Comparison of ENCODE assay signal across 11 cellular contexts in genomic region chr19:35856001-35856400, GRCh38. TPM values are rescaled to one million over a fixed set of nuclear protein-coding genes. Genes with fewer than 3 reads are reported as not detected.
A peak's percentile ranks its signal among the peaks of the same experiment; 100 is the strongest.
DNase-seq lines count a peak whose midpoint lies in the region; FAIRE-seq and TF ChIP-seq lines count a peak whose summit lies in the region.
"Had no signal": no experiment of that assay in that cellular context is flagged by ENCODE, and none has a peak within 500 bp of the region (broad histone marks: within the 10 kb centered on the region; RNA-seq: fewer than 3 reads in every experiment).

No MANE protein-coding gene starts in this region.

- TF ChIP-seq CTCF in dorsolateral prefrontal cortex (IDR thresholded peaks at IDR 0.05 in 54 of 56, conservative IDR thresholded peaks at IDR 0.05 in 2 of 56; ENCODE audit: low read depth in 1 of 56, partially characterized antibody in 56 of 56): no peak
- no peak for TF ChIP-seq CTCF in neural crest cell (conservative IDR thresholded peaks at IDR 0.05)
- no peak for TF ChIP-seq CTCF in kidney (IDR thresholded peaks at IDR 0.05; ENCODE audit: borderline replicate concordance, extremely low read depth, insufficient read depth)
- TF ChIP-seq CTCF in transverse colon (IDR thresholded peaks at IDR 0.05): no peak

- H3K4me1 ChIP-seq in kidney (ENCODE audit: control insufficient read depth in 1 of 2, insufficient read depth in 1 of 2, low read depth in 1 of 2, low read length in 2 of 2) (peaks cover 0 to 2% of the 10 kb centered on the region in 2 donors), transverse colon (peaks cover 0 to 18% (median 10%) of the 10 kb centered on the region in 4 donors)

- H3K27ac ChIP-seq in dorsolateral prefrontal cortex: peak overlapping the region in 1 of 59 donors; percentile 57
- no peak overlapping the region for H3K27ac ChIP-seq in kidney (ENCODE audit: low read depth in 2 of 2, low read length in 2 of 2)
- no peak overlapping the region for H3K27ac ChIP-seq in transverse colon
- H3K27ac ChIP-seq: sigmoid colon had no signal

- peaks cover 0 to 51% (median 15%) of the 10 kb centered on the region in 45 donors for H3K27me3 ChIP-seq in dorsolateral prefrontal cortex
- H3K27me3 ChIP-seq in transverse colon: peaks cover 91% of the 10 kb centered on the region

- no peaks in the 10 kb centered on the region for H3K36me3 Mint-ChIP-seq in neural crest cell (ENCODE audit: low read depth)

- H3K9me3 ChIP-seq in kidney (ENCODE audit: control insufficient read depth in 1 of 2, low read length in 2 of 2): no peaks in the 10 kb centered on the region
- H3K9me3 ChIP-seq in transverse colon: no peaks in the 10 kb centered on the region
- H3K9me3 ChIP-seq: sigmoid colon had no signal

- intact Hi-C loops in dorsolateral prefrontal cortex (cut with DNase I): no loop called here
- intact Hi-C loops in kidney (cut with DNase I): no loop called here
- intact Hi-C loops in transverse colon (cut with DNase I; ENCODE audit: low total_unique reads): no loop called here

- no peaks in the 10 kb centered on the region for H3K9me3 Mint-ChIP-seq in neural crest cell

- TF ChIP-seq POLR2A in transverse colon (IDR thresholded peaks at IDR 0.05): no peak

- peak; percentile 9 to 16 (median 13) for DNase-seq in NCI-H1417 (lab: John Stamatoyannopoulos, UW)
- no peak for DNase-seq in NCI-H1417 treated with DMSO at 0.1 percent for 48 hours (lab: John Stamatoyannopoulos, UW)
- DNase-seq in NCI-H1694 treated with DMSO at 0.1 percent for 48 hours (lab: John Stamatoyannopoulos, UW): peak; percentile 24
- DNase-seq in dorsolateral prefrontal cortex: no peak
- peak; percentile 49 for DNase-seq in neural crest cell (ENCODE audit: low read depth, low spot score)
- no peak for DNase-seq in kidney
- DNase-seq in GM19239 (ENCODE audit: insufficient read length, low spot score): no peak
- DNase-seq in transverse colon: no peak
- DNase-seq: sigmoid colon had no signal

- FAIRE-seq in kidney (lab: Jason Lieb, UNC) (no peak), GM19239 (lab: Jason Lieb, UNC) (no peak)

- H3K4me3 Mint-ChIP-seq in neural crest cell: peak overlapping the region; percentile 82

- H3K36me3 ChIP-seq in kidney (ENCODE audit: control insufficient read depth in 1 of 2, insufficient read depth in 2 of 2, low read length in 2 of 2): no peaks in the 10 kb centered on the region
- no peaks in the 10 kb centered on the region for H3K36me3 ChIP-seq in transverse colon
- H3K36me3 ChIP-seq: sigmoid colon had no signal

- peaks cover 70% of the 10 kb centered on the region for H3K27me3 Mint-ChIP-seq in neural crest cell (ENCODE audit: low read depth)

- no peak for TF ChIP-seq EP300 in transverse colon (IDR thresholded peaks at IDR 0.05; ENCODE audit: low read depth)

- H3K4me3 ChIP-seq in dorsolateral prefrontal cortex: peak overlapping the region in 53 of 59 donors; percentile 34 to 82 (median 59)
- H3K4me3 ChIP-seq in kidney (ENCODE audit: low read length in 2 of 2): no peak overlapping the region
- H3K4me3 ChIP-seq in transverse colon: peak overlapping the region in 1 of 4 donors; percentile 63

- H3K4me1 Mint-ChIP-seq in neural crest cell: peaks cover 32% of the 10 kb centered on the region

- in situ Hi-C loops in transverse colon (cut with MboI; ENCODE audit: low pct_ligation_motif_present in 1 of 4, low pct_unique_long_range_greater_than_20kb in 1 of 4, low sequenced_read_pairs in 3 of 4): no loop called here

- H3K9ac ChIP-seq in kidney (ENCODE audit: low read length in 2 of 2): no peak overlapping the region

- no peak overlapping the region for H3K27ac Mint-ChIP-seq in neural crest cell (ENCODE audit: unreplicated experiment)

- 5% methylated on average over 16 of the region's 23 CpGs; no CpG with 5 or more reads in 1 of the 2 donors for whole genome bisulfite sequencing in transverse colon (ENCODE audit: low coverage in 1 of 2), 2 donors

RNA-seq across cellular contexts. Expression of gene KIRREL2, which starts 0.7 kb away (rescaled TPM):
- total RNA-seq in dorsolateral prefrontal cortex (1 to 10 TPM in 42 of 120 experiments, under 1 TPM in 77, not detected in 1; 0.21 to 2.0 (median 0.83) TPM), neural crest cell (4.5 and 5.2 TPM in 2 replicates), kidney (not detected), transverse colon (not detected)
- polyA plus RNA-seq in kidney (ENCODE audit: insufficient read depth, low read depth, low replicate concordance): 0.82 TPM

RNA-seq across cellular contexts. Expression of gene NPHS1, which starts 3.7 kb away (rescaled TPM):
- total RNA-seq in dorsolateral prefrontal cortex (1 to 10 TPM in 72 of 120 experiments, under 1 TPM in 47, not detected in 1; 0.11 to 3.7 (median 1.2) TPM), neural crest cell (not detected in 2 replicates), kidney (0.25 TPM), transverse colon (not detected)
- 39.7 TPM for polyA plus RNA-seq in kidney (ENCODE audit: insufficient read depth, low read depth, low replicate concordance)
- total RNA-seq: A172, sigmoid colon, SK-MEL-5 had no signal

RNA-seq across cellular contexts. Expression of gene APLP1, which starts 12.4 kb away (rescaled TPM):
- total RNA-seq in dorsolateral prefrontal cortex (1,000 to 10,000 TPM in 76 of 120 experiments, 100 to 1,000 TPM in 44; 448 to 2,969 (median 1,100) TPM), neural crest cell (140 and 143 TPM in 2 replicates), kidney (3.8 TPM), transverse colon (10 to 100 TPM in 1 of 4 donors, 1 to 10 TPM in 2, under 1 TPM in 1; 1.00 to 10.5 (median 4.5) TPM)
- 13.6 TPM for polyA plus RNA-seq in kidney (ENCODE audit: insufficient read depth, low read depth, low replicate concordance)

RNA-seq across cellular contexts. Expression of gene PRODH2, which starts 43.4 kb away (rescaled TPM):
- total RNA-seq in dorsolateral prefrontal cortex (1 to 10 TPM in 2 of 120 experiments, under 1 TPM in 6, not detected in 112; 0.25 to 1.1 (median 0.85) TPM), neural crest cell (not detected in 2 replicates), kidney (9.0 TPM), transverse colon (not detected)
- polyA plus RNA-seq in kidney (ENCODE audit: insufficient read depth, low read depth, low replicate concordance): 409 TPM
- total RNA-seq: A172, sigmoid colon, SK-MEL-5 had no signal
- polyA plus RNA-seq: sigmoid colon had no signal

RNA-seq across cellular contexts. Expression of gene NFKBID, which starts 44.3 kb away (rescaled TPM):
- total RNA-seq in dorsolateral prefrontal cortex (10 to 100 TPM in 58 of 120 experiments, 1 to 10 TPM in 62; 4.0 to 22.7 (median 9.9) TPM), neural crest cell (6.4 and 8.0 TPM in 2 replicates), kidney (23.9 TPM), transverse colon (10 to 100 TPM in 3 of 4 donors, 1 to 10 TPM in 1; 7.5 to 29.5 (median 13.1) TPM)
- 1.9 TPM for polyA plus RNA-seq in kidney (ENCODE audit: insufficient read depth, low read depth, low replicate concordance)

Comparison
In these comparisons a context has a peak if more than half of its experiments do, and no peak if none do; other contexts are left out.
1. DNase-seq: peak in NCI-H1417 (3 of 3), NCI-H1694 treated with DMSO at 0.1 percent for 48 hours (single experiment) and neural crest cell (single experiment); none in NCI-H1417 treated with DMSO at 0.1 percent for 48 hours (single experiment), dorsolateral prefrontal cortex (0 of 10), kidney (single experiment), GM19239 (single experiment) and transverse colon (single experiment).
2. H3K4me3 ChIP-seq: peak in dorsolateral prefrontal cortex (53 of 59); none in kidney (0 of 2).
3. RNA of gene APLP1, which starts 12.4 kb away (total RNA-seq): 448 to 2,969 TPM in dorsolateral prefrontal cortex and 140 to 143 TPM in neural crest cell; 1.00 to 10.5 TPM in transverse colon and 3.8 TPM in kidney (single experiment); every median in the first group is over 10 times any median in the second.